22 cellular contexts compared by ENCODE assay signal in genomic region chr5:52283221-52283620, GRCh38.
A peak's percentile ranks its signal among the peaks of the same experiment; 100 is the strongest.
DNase-seq lines count a peak whose midpoint lies in the region; ATAC-seq and TF ChIP-seq lines count a peak whose summit lies in the region.
"Had no signal": no experiment of that assay in that cellular context is flagged by ENCODE, and none has a peak within 500 bp of the region (broad histone marks: within the 10 kb centered on the region; RNA-seq: fewer than 3 reads in every experiment).

No MANE protein-coding gene starts in this region.

- no peaks in the 10 kb centered on the region for H3K9me3 Mint-ChIP-seq in Calu3 (ENCODE audit: low read depth, unreplicated experiment)

- BruUV-seq in Calu3 (replicated peaks; lab: Mats Ljungman, UMichigan), result no TSS peak

- ATAC-seq in sciatic nerve (no peak), GM18868 (IDR thresholded peaks at IDR 0.05; ENCODE audit: unreplicated experiment) (no peak)
- ATAC-seq: activated CD4-positive, CD25-positive, alpha-beta regulatory T cell treated with anti-CD3 and anti-CD28 coated beads, Interleukin-2, amount 50 U/mL, for 24 hours; K562 had no signal

- H3K27ac Mint-ChIP-seq in Calu3 (ENCODE audit: unreplicated experiment), result no peak overlapping the region
- H3K27ac Mint-ChIP-seq: dendritic cell treated with granulocyte-macrophage colony-stimulating factor and Interleukin-4, amounts not matched to agents 40 ng/mL and 50 ng/mL, for 4 days; progenitor cell of endocrine pancreas had no signal

- POLR2A ChIA-PET in RWPE1 (lab: Yijun Ruan, JAX; ENCODE audit: low non-redundant PET), result no interaction called here

- no peaks in the 10 kb centered on the region for H3K4me1 Mint-ChIP-seq in Calu3 (ENCODE audit: low read depth, unreplicated experiment)
- H3K4me1 Mint-ChIP-seq: neural crest cell had no signal

- H3K4me3 Mint-ChIP-seq in Calu3 (ENCODE audit: low read depth, unreplicated experiment), result no peak overlapping the region
- H3K4me3 Mint-ChIP-seq: dendritic cell treated with granulocyte-macrophage colony-stimulating factor and Interleukin-4, amounts not matched to agents 40 ng/mL and 50 ng/mL, for 4 days; neural crest cell had no signal

- H3K36me3 Mint-ChIP-seq in Calu3 (ENCODE audit: insufficient read depth, unreplicated experiment), result no peaks in the 10 kb centered on the region

- intact Hi-C loops in Calu3 (cut with micrococcal nuclease; ENCODE audit: unreplicated experiment), result no loop called here
- intact Hi-C loops in sciatic nerve (cut with DNase I), result no loop called here

- CTCF ChIA-PET in Calu3 (lab: Charles Lee) (no interaction called here), RWPE1 (lab: Yijun Ruan, JAX) (no interaction called here)

- DNase-seq in Calu3 (peak; percentile 15), HT-29 (ENCODE audit: low spot score) (peak; percentile 37), RWPE1 (ENCODE audit: low spot score) (peak; percentile 13), glomerular visceral epithelial cell (ENCODE audit: extremely low spot score) (peak; percentile 20), UCSD-AML1 (lab: John Stamatoyannopoulos, UW; ENCODE audit: unreplicated experiment) (no peak), sciatic nerve (ENCODE audit: low spot score) (no peak), NCI-H2196 (lab: John Stamatoyannopoulos, UW; ENCODE audit: unreplicated experiment) (no peak)
- DNase-seq: activated naive CD4-positive, alpha-beta T cell; activated T-cell treated with anti-CD3 and anti-CD28 coated beads, Interleukin-2, amount 50 U/mL, for 1 hour; H7; MV-4-11; NCI-H345; T1000; uterus had no signal

- TF ChIP-seq CTCF in Calu3 (IDR thresholded peaks at IDR 0.05; ENCODE audit: unreplicated experiment) (no peak), RWPE1 (conservative IDR thresholded peaks at IDR 0.05; ENCODE audit: low read depth) (no peak)

- H3K27me3 Mint-ChIP-seq in Calu3 (ENCODE audit: unreplicated experiment), result no peaks in the 10 kb centered on the region
- H3K27me3 Mint-ChIP-seq: dendritic cell treated with granulocyte-macrophage colony-stimulating factor and Interleukin-4, amounts not matched to agents 40 ng/mL and 50 ng/mL, for 4 days; progenitor cell of endocrine pancreas had no signal

- no peak overlapping the region for H3K27ac ChIP-seq in RWPE1
- H3K27ac ChIP-seq: BLaER1, suprapubic skin, uterus had no signal

Comparison
In these comparisons a context has a peak if more than half of its experiments do, and no peak if none do; other contexts are left out.
1. DNase-seq: peak in Calu3 (single experiment), HT-29 (single experiment), RWPE1 (single experiment) and glomerular visceral epithelial cell (single experiment); none in UCSD-AML1 (single experiment), sciatic nerve (single experiment) and NCI-H2196 (single experiment).